In genomic region chr5:59254055-59254687, GRCh38 we compare ENCODE assay signal across 15 cellular contexts.
DNase-seq lines count a peak whose midpoint lies in the region; ATAC-seq, FAIRE-seq and TF ChIP-seq lines count a peak whose summit lies in the region.
"Had no signal": no experiment of that assay in that cellular context is flagged by ENCODE, and none has a peak within 500 bp of the region (broad histone marks: within the 10 kb centered on the region; RNA-seq: fewer than 3 reads in every experiment).

No MANE protein-coding gene starts in this region.

- WGBS in gastroesophageal sphincter (ENCODE audit: low coverage in 1 of 2), 2 donors: 79 to 91% methylated on average over 2 of the region's 2 CpGs
- whole genome bisulfite sequencing in right lobe of liver (ENCODE audit: insufficient coverage, low coverage, low lambda C conversion rate, missing lambda C conversion rate): 68% methylated on average over 2 of the region's 2 CpGs

- H3K9ac ChIP-seq in stomach smooth muscle (ENCODE audit: low read length in 2 of 2): no peak overlapping the region

- peaks cover 16% of the 10 kb centered on the region for H3K4me1 Mint-ChIP-seq in mesothelial cell of epicardium
- H3K4me1 Mint-ChIP-seq: GM23338 had no signal

- intact Hi-C loops in right lobe of liver (cut with DNase I): no loop called here

- ATAC-seq in gastroesophageal sphincter (no peak), right lobe of liver (peak in 3 of 4 donors; percentile 49 to 83 (median 77))
- ATAC-seq: CD8-positive, alpha-beta T cell; GM23338 had no signal

- H3K36me3 Mint-ChIP-seq in mesothelial cell of epicardium: peaks cover 13% of the 10 kb centered on the region
- H3K36me3 Mint-ChIP-seq: CD14-positive monocyte; CD8-positive, alpha-beta T cell had no signal

- H3K27me3 Mint-ChIP-seq in mesothelial cell of epicardium (ENCODE audit: low read depth): no peaks in the 10 kb centered on the region

- H3K4me3 ChIP-seq in gastroesophageal sphincter (no peak overlapping the region), right lobe of liver (no peak overlapping the region), stomach smooth muscle (ENCODE audit: low read length in 2 of 2) (no peak overlapping the region)
- H3K4me3 ChIP-seq: GM23338 had no signal

- TF ChIP-seq POLR2A in gastroesophageal sphincter (IDR thresholded peaks at IDR 0.05) (no peak), right lobe of liver (IDR thresholded peaks at IDR 0.05) (no peak)

- TF ChIP-seq CTCF in gastroesophageal sphincter (IDR thresholded peaks at IDR 0.05) (no peak), right lobe of liver (IDR thresholded peaks at IDR 0.05) (no peak), mesothelial cell of epicardium (IDR thresholded peaks at IDR 0.05; ENCODE audit: unreplicated experiment) (no peak)

- H3K9me3 ChIP-seq in gastroesophageal sphincter: peaks cover 0 to 8% (median 0%) of the 10 kb centered on the region in 3 donors
- no peaks in the 10 kb centered on the region for H3K9me3 ChIP-seq in right lobe of liver
- no peaks in the 10 kb centered on the region for H3K9me3 ChIP-seq in stomach smooth muscle (ENCODE audit: control insufficient read depth in 2 of 2, low read length in 2 of 2)

- H3K27ac Mint-ChIP-seq in mesothelial cell of epicardium: no peak overlapping the region
- H3K27ac Mint-ChIP-seq: CD14-positive monocyte; CD8-positive, alpha-beta T cell; GM23338 had no signal

- peaks cover 0 to 56% (median 6%) of the 10 kb centered on the region in 3 donors for H3K4me1 ChIP-seq in gastroesophageal sphincter
- peaks cover 0 to 3% (median 0%) of the 10 kb centered on the region in 4 donors for H3K4me1 ChIP-seq in right lobe of liver
- H3K4me1 ChIP-seq in stomach smooth muscle (ENCODE audit: control insufficient read depth, insufficient read depth, low read length): peaks cover 8% of the 10 kb centered on the region

- no peaks in the 10 kb centered on the region for H3K27me3 ChIP-seq in gastroesophageal sphincter
- no peaks in the 10 kb centered on the region for H3K27me3 ChIP-seq in right lobe of liver
- H3K27me3 ChIP-seq in stomach smooth muscle (ENCODE audit: control insufficient read depth in 1 of 2, insufficient read depth in 2 of 2, low read length in 2 of 2): no peaks in the 10 kb centered on the region

- H3K36me3 ChIP-seq in gastroesophageal sphincter (no peaks in the 10 kb centered on the region), right lobe of liver (no peaks in the 10 kb centered on the region), stomach smooth muscle (ENCODE audit: control insufficient read depth in 2 of 2, insufficient read depth in 2 of 2, low read length in 2 of 2) (no peaks in the 10 kb centered on the region)

- H3K27ac ChIP-seq in gastroesophageal sphincter (peak overlapping the region in 3 of 4 donors; percentile 3 to 72 (median 53)), right lobe of liver (no peak overlapping the region), stomach smooth muscle (ENCODE audit: low read length) (peak overlapping the region; percentile 3)

- DNase-seq in NCI-H524 treated with DMSO at 0.1 percent for 48 hours (lab: John Stamatoyannopoulos, UW) (peak; percentile 31), right lobe of liver (no peak), T-helper 2 cell (no peak), mesothelial cell of epicardium (ENCODE audit: low spot score in 2 of 2, unreplicated experiment in 2 of 2) (no peak), HTR-8/SVneo (ENCODE audit: insufficient read length, low spot score) (no peak), HT-29 (ENCODE audit: low spot score) (no peak)
- DNase-seq: CD8-positive, alpha-beta T cell; COR-L47; DMS53; H7 had no signal

- no peak for TF ChIP-seq EP300 in gastroesophageal sphincter (IDR thresholded peaks at IDR 0.05)

- FAIRE-seq in HTR-8/SVneo (lab: Jason Lieb, UNC): no peak
- FAIRE-seq: D721Med had no signal

- no peak overlapping the region for H3K4me3 Mint-ChIP-seq in mesothelial cell of epicardium
- H3K4me3 Mint-ChIP-seq: CD14-positive monocyte; CD8-positive, alpha-beta T cell; GM23338 had no signal

- peaks cover 12% of the 10 kb centered on the region for H3K9me3 Mint-ChIP-seq in mesothelial cell of epicardium
- H3K9me3 Mint-ChIP-seq: CD8-positive, alpha-beta T cell; GM23338 had no signal

Comparison
In these comparisons a context has a peak if more than half of its experiments do, and no peak if none do; other contexts are left out.
1. H3K27ac ChIP-seq: peak in gastroesophageal sphincter (3 of 4) and stomach smooth muscle (single experiment); none in right lobe of liver (0 of 3).